In genomic region chr2:207167129-207167923, GRCh38 we compare ENCODE assay signal across 7 cellular contexts. TPM values are rescaled to one million over a fixed set of nuclear protein-coding genes. Genes with fewer than 3 reads are reported as not detected.
DNase-seq lines count a peak whose midpoint lies in the region; ATAC-seq, FAIRE-seq and TF ChIP-seq lines count a peak whose summit lies in the region.

No MANE protein-coding gene starts in this region.

- DNase-seq in GDM1 (lab: John Stamatoyannopoulos, UW) (peak; percentile 40), H7 (no peak), Peyer's patch (no peak), H1 (ENCODE audit: low read depth in 1 of 2, low spot score in 2 of 2) (no peak), SW480 (ENCODE audit: low spot score) (no peak)
- no peak for DNase-seq in natural killer cell treated with Interleukin-12 subunit alpha and Interleukin-12 subunit beta and Interleukin-15 and Interleukin-18, amount 100 ng/mL, for 72 hours (ENCODE audit: low spot score)

- TF ChIP-seq RAD21 in H1 (IDR thresholded peaks at IDR 0.05 in 1 of 2, conservative IDR thresholded peaks at IDR 0.05 in 1 of 2; ENCODE audit: low read depth in 2 of 2, low read length in 2 of 2) = no peak

- H3K23me2 ChIP-seq in H1 (ENCODE audit: low read depth, low read length) = peaks cover 25% of the 10 kb centered on the region

- peaks cover 5 to 8% of the 10 kb centered on the region in 2 donors for H3K27me3 Mint-ChIP-seq in natural killer cell treated with Interleukin-12 subunit alpha and Interleukin-12 subunit beta and Interleukin-15 and Interleukin-18, amount 100 ng/mL, for 72 hours

- H2BK5ac ChIP-seq in H1 (ENCODE audit: low read depth, low read length) = peak overlapping the region; percentile 87

- H3K36me3 Mint-ChIP-seq in natural killer cell treated with Interleukin-12 subunit alpha and Interleukin-12 subunit beta and Interleukin-15 and Interleukin-18, amount 100 ng/mL, for 72 hours = no peaks in the 10 kb centered on the region

- no peak for TF ChIP-seq POLR2A in Peyer's patch (IDR thresholded peaks at IDR 0.05)
- no peak; a peak in 1 of 3 replicates for TF ChIP-seq POLR2A in H1 (IDR thresholded peaks at IDR 0.05; ENCODE audit: control extremely low read depth in 1 of 2, low read depth in 2 of 2, low read length in 2 of 2)

- H3K4me3 ChIP-seq in H7 (ENCODE audit: insufficient read depth, low read depth, low read length) (peak overlapping the region; percentile 73), Peyer's patch (peak overlapping the region; percentile 65 to 84 (median 78)), H1 (ENCODE audit: extremely low read depth in 1 of 4, insufficient read depth in 2 of 4, low read depth in 3 of 4, low read length in 4 of 4) (peak overlapping the region; percentile 54 to 97 (median 76))

- H2BK12ac ChIP-seq in H1 (ENCODE audit: low read depth, low read length) = peak overlapping the region; percentile 93

- H4K5ac ChIP-seq in H1 (ENCODE audit: insufficient read length, low read depth, low read length) = peak overlapping the region; percentile 94

- no peaks in the 10 kb centered on the region for H3K9me3 Mint-ChIP-seq in natural killer cell treated with Interleukin-12 subunit alpha and Interleukin-12 subunit beta and Interleukin-15 and Interleukin-18, amount 100 ng/mL, for 72 hours

- 0 out of 2 replicates have a peak overlapping the region, but pooled peaks have one; percentile 77 for H2BK20ac ChIP-seq in H1 (ENCODE audit: low read length)

- H3K56ac ChIP-seq in H1 (replicated peaks; ENCODE audit: insufficient read length, low read depth, low read length) = peak overlapping the region; percentile 65

- peak; percentile 32 for FAIRE-seq in H1 (lab: Jason Lieb, UNC)

- H3K27me3 ChIP-seq in H7 (ENCODE audit: control insufficient read depth, insufficient read depth, low read length) (no peaks in the 10 kb centered on the region), Peyer's patch (no peaks in the 10 kb centered on the region), H1 (replicated peaks in 1 of 4; ENCODE audit: control insufficient read depth in 3 of 4, extremely low read depth in 1 of 4, insufficient read depth in 3 of 4, low read length in 3 of 4) (no peaks in the 10 kb centered on the region; a peak in 2 of 7 replicates)

- 0 out of 2 replicates have a peak overlapping the region, but pooled peaks have one; percentile 1 for H2AFZ ChIP-seq in H1 (ENCODE audit: low read length)

- peak overlapping the region; percentile 53 for H3K18ac ChIP-seq in H1 (ENCODE audit: extremely low read depth, low read length)

- no peak for TF ChIP-seq EP300 in H1 (IDR thresholded peaks at IDR 0.05; ENCODE audit: borderline replicate concordance in 1 of 2, low read depth in 2 of 2, low read length in 2 of 2)

- peak overlapping the region; percentile 38 to 97 (median 82) for H3K9ac ChIP-seq in H1 (replicated peaks in 1 of 4; ENCODE audit: extremely low read depth in 1 of 4, low read depth in 3 of 4, low read length in 3 of 4)

- H3K4me1 ChIP-seq in Peyer's patch (peaks cover 0 to 5% (median 2%) of the 10 kb centered on the region in 4 donors), H1 (replicated peaks in 1 of 4; ENCODE audit: control insufficient read depth in 3 of 4, insufficient read depth in 4 of 4, low read length in 3 of 4) (peaks cover 0 to 17% (median 16%) of the 10 kb centered on the region in 4 experiments; a peak in 4 of 7 replicates)

- H3K9me3 ChIP-seq in Peyer's patch = no peaks in the 10 kb centered on the region
- H3K9me3 ChIP-seq in H1 (ENCODE audit: insufficient read depth in 2 of 2, low read depth in 1 of 2, low read length in 1 of 2) = no peaks in the 10 kb centered on the region

- H3K4me1 Mint-ChIP-seq in natural killer cell treated with Interleukin-12 subunit alpha and Interleukin-12 subunit beta and Interleukin-15 and Interleukin-18, amount 100 ng/mL, for 72 hours (ENCODE audit: low read depth in 2 of 2) = peaks cover 37 to 40% of the 10 kb centered on the region in 2 donors

- H3K4ac ChIP-seq in H1 (replicated peaks; ENCODE audit: insufficient read length, low read depth, low read length) = peak overlapping the region; percentile 84

- 38% methylated on average over 15 of the region's 15 CpGs; no CpG with 5 or more reads in 1 of the 2 experiments for WGBS in H1 (ENCODE audit: extremely low coverage in 1 of 2, insufficient coverage in 1 of 2, insufficient read length in 1 of 2, insufficient replicate concordance in 2 of 2, low coverage in 1 of 2, low lambda C conversion rate in 2 of 2, missing lambda C conversion rate in 1 of 2), 2 experiments

- H4K20me1 ChIP-seq in H1 (replicated peaks in 1 of 2; ENCODE audit: control insufficient read depth in 1 of 2, insufficient read depth in 2 of 2, low read length in 2 of 2) = no peaks in the 10 kb centered on the region

- TF ChIP-seq CTCF in Peyer's patch (IDR thresholded peaks at IDR 0.05) (no peak), H1 (IDR thresholded peaks at IDR 0.05; ENCODE audit: control extremely low read depth in 1 of 3, insufficient read depth in 1 of 3, low read depth in 1 of 3, low read length in 3 of 3) (no peak)

- H3K14ac ChIP-seq in H1 (ENCODE audit: insufficient read length) = no peak overlapping the region

- peak overlapping the region; percentile 84 to 100 for H3K4me2 ChIP-seq in H1 (ENCODE audit: insufficient read depth in 1 of 2, low read depth in 2 of 2, low read length in 2 of 2)

- H4K8ac ChIP-seq in H1 (ENCODE audit: extremely low read depth, insufficient read depth, low read length) = peak overlapping the region; percentile 97; the same call in 1 of the 2 replicates

- peak overlapping the region; percentile 83 to 92 for H3K27ac Mint-ChIP-seq in natural killer cell treated with Interleukin-12 subunit alpha and Interleukin-12 subunit beta and Interleukin-15 and Interleukin-18, amount 100 ng/mL, for 72 hours

- peaks cover 11 to 26% of the 10 kb centered on the region in 2 experiments; a peak in 3 of 4 replicates for H3K79me2 ChIP-seq in H1 (ENCODE audit: control insufficient read depth in 1 of 2, insufficient read depth in 2 of 2, low read length in 2 of 2)

- H3K4me3 Mint-ChIP-seq in natural killer cell treated with Interleukin-12 subunit alpha and Interleukin-12 subunit beta and Interleukin-15 and Interleukin-18, amount 100 ng/mL, for 72 hours = peak overlapping the region; percentile 92

- POLR2A ChIA-PET in H1 (lab: Charles Lee; ENCODE audit: partially characterized antibody) = interaction anchor here (0.9 to 5.5 kb wide), 19 partner anchors 9 to 477 kb away, joined by 3 to 103 read pairs (median 5); no protein-coding TSS in a partner anchor

- H3K27ac ChIP-seq in Peyer's patch (peak overlapping the region; percentile 99 to 100 (median 99)), H1 (ENCODE audit: low read depth, low read length) (peak overlapping the region; percentile 85)

- H2BK15ac ChIP-seq in H1 (ENCODE audit: low read length) = peak overlapping the region; percentile 73; the same call in 1 of the 2 replicates

- H2BK120ac ChIP-seq in H1 (replicated peaks; ENCODE audit: low read depth, low read length) = peak overlapping the region; percentile 56

- H2AK5ac ChIP-seq in H1 (ENCODE audit: low read depth, low read length) = peak overlapping the region; percentile 46; the same call in 1 of the 2 replicates

- ATAC-seq in natural killer cell treated with Interleukin-12 subunit alpha and Interleukin-12 subunit beta and Interleukin-15 and Interleukin-18, amount 100 ng/mL, for 72 hours = no peak
- no peak for ATAC-seq in GM21825 (IDR thresholded peaks at IDR 0.05; ENCODE audit: unreplicated experiment)

- CTCF ChIA-PET in H1 (lab: Charles Lee; ENCODE audit: partially characterized antibody) = interaction anchor here (0.8 to 2.5 kb wide), 8 partner anchors 8 to 385 kb away, joined by 3 to 9 read pairs (median 4); no protein-coding TSS in a partner anchor

- peak overlapping the region; percentile 86 for H4K91ac ChIP-seq in H1 (replicated peaks; ENCODE audit: insufficient read length, low read length)

- H3K23ac ChIP-seq in H1 (ENCODE audit: insufficient read length) = no peak overlapping the region

- no peaks in the 10 kb centered on the region for H3K36me3 ChIP-seq in H7 (replicated peaks; ENCODE audit: control insufficient read depth, insufficient read depth, low read length)
- no peaks in the 10 kb centered on the region for H3K36me3 ChIP-seq in Peyer's patch
- H3K36me3 ChIP-seq in H1 (ENCODE audit: control insufficient read depth in 2 of 4, insufficient read depth in 4 of 4, low read length in 3 of 4) = no peaks in the 10 kb centered on the region

- H3K79me1 ChIP-seq in H1 (ENCODE audit: low read depth, low read length) = peaks cover 4% of the 10 kb centered on the region; the same call in 1 of the 2 replicates

TF ChIP-seq in H1, 55 proteins besides CTCF, POLR2A, EP300 and RAD21:
- TF ChIP-seq SIX5 (IDR thresholded peaks at IDR 0.05; ENCODE audit: low read depth, low read length) = no peak
- TF ChIP-seq KDM4A (IDR thresholded peaks at IDR 0.05; ENCODE audit: low read depth, low read length, severe bottlenecking) = peak; percentile 3

RNA-seq across cellular contexts. Expression of gene KLF7, which starts 1.6 kb away (rescaled TPM):
- total RNA-seq in H7 (2014; rRNA removed; shearing (Covaris generic)) = 19.9 and 21.6 TPM in 2 replicates
- 10 to 100 TPM; 22.5 to 63.5 (median 37.1) TPM for total RNA-seq in Peyer's patch
- 21.3 and 23.3 TPM in 2 replicates for total RNA-seq in H1 (2021; fragmentation: NEBNext Ultra II Directional; extraction: Animal tissue kit (Norgen Biotek cat#: 25700))
- 9.6 and 19.3 TPM in 2 replicates for polyA plus RNA-seq in H1 (2011; rRNA removed)
- polyA plus RNA-seq in H1 (2011; cell fraction: cytosol; rRNA removed) = 11.3 TPM
- 28.7 TPM for polyA plus RNA-seq in H1 (2011; cell fraction: nucleus; rRNA removed)
- polyA plus RNA-seq in H1 (2012, experiment 1 of 2) = 7.7 to 13.3 TPM (median 12.2 TPM) in 4 replicates
- polyA plus RNA-seq in H1 (2012, experiment 2 of 2) = 1.4 TPM
- polyA plus RNA-seq in H1 (2013, experiment 1 of 2) = 16.1 TPM
- polyA plus RNA-seq in H1 (2013, experiment 2 of 2) = 16.9 TPM
- 21.9 and 35.0 TPM in 2 replicates for polyA minus RNA-seq in H1 (2011; rRNA and poly(A)+ RNA removed)
- polyA minus RNA-seq in H1 (2011; cell fraction: cytosol; rRNA and poly(A)+ RNA removed) = 13.7 TPM
- polyA minus RNA-seq in H1 (2011; cell fraction: nucleus; rRNA and poly(A)+ RNA removed) = 37.5 TPM
- 10 to 100 TPM; 13.3 to 49.1 TPM for total RNA-seq in natural killer cell treated with Interleukin-12 subunit alpha and Interleukin-12 subunit beta and Interleukin-15 and Interleukin-18, amount 100 ng/mL, for 72 hours
